ENCODE assay signal across 29 cellular contexts in genomic region chr13:106306748-106307277, GRCh38.
"Had no signal": no experiment of that assay in that cellular context is flagged by ENCODE, and none has a peak within 500 bp of the region (broad histone marks: within the 10 kb centered on the region; RNA-seq: fewer than 3 reads in every experiment).

No MANE protein-coding gene starts in this region.

- H3K9me3 ChIP-seq: lower lobe of right lung, pancreas, prostate gland, sigmoid colon, uterus had no signal

- H3K27ac Mint-ChIP-seq: immature natural killer cell; naive thymus-derived CD8-positive, alpha-beta T cell; nephron; stimulated activated effector memory CD8-positive, alpha-beta T cell treated with anti-CD3 and anti-CD28 coated beads, Interleukin-12 subunit alpha, Interleukin-12 subunit beta, amount 100 ng/mL, for 72 hours; stimulated activated naive CD8-positive, alpha-beta T cell treated with anti-CD3 and anti-CD28 coated beads, Interleukin-15, amount 100 ng/mL, for 72 hours; type B pancreatic cell had no signal

- H3K4me1 ChIP-seq: left lung, lower lobe of right lung, pancreas, prostate gland, sigmoid colon, spleen, tibial nerve, uterus had no signal

- DNase-seq: hypothalamus; immature natural killer cell; kidney; left colon; left lung; lower lobe of right lung; mammary epithelial cell; mesenchymal stem cell; naive thymus-derived CD8-positive, alpha-beta T cell; nucleus accumbens; pancreas; posterior cingulate gyrus; retina; right cardiac atrium; sigmoid colon; small intestine; spleen; stimulated activated CD4-positive, alpha-beta T cell treated with anti-CD3 and anti-CD28 coated beads, Interleukin-4, amount 100 ng/mL, for 24 hours; stimulated activated naive CD4-positive, alpha-beta T cell treated with Interleukin-2 at 50 U/mL for 16 hours; stimulated activated naive CD8-positive, alpha-beta T cell treated with anti-CD3 and anti-CD28 coated beads, Interleukin-15, amount 100 ng/mL, for 72 hours; substantia nigra; uterus had no signal

- H3K4me1 Mint-ChIP-seq: immature natural killer cell; naive thymus-derived CD8-positive, alpha-beta T cell; neural crest cell; stimulated activated effector memory CD8-positive, alpha-beta T cell treated with anti-CD3 and anti-CD28 coated beads, Interleukin-12 subunit alpha, Interleukin-12 subunit beta, amount 100 ng/mL, for 72 hours; stimulated activated naive CD8-positive, alpha-beta T cell treated with anti-CD3 and anti-CD28 coated beads, Interleukin-15, amount 100 ng/mL, for 72 hours had no signal

- ATAC-seq: left colon; left lung; lower lobe of right lung; naive thymus-derived CD8-positive, alpha-beta T cell; pancreas; right cardiac atrium; stimulated activated effector memory CD8-positive, alpha-beta T cell treated with anti-CD3 and anti-CD28 coated beads, Interleukin-12 subunit alpha, Interleukin-12 subunit beta, amount 100 ng/mL, for 72 hours; stimulated activated naive CD8-positive, alpha-beta T cell treated with anti-CD3 and anti-CD28 coated beads, Interleukin-15, amount 100 ng/mL, for 72 hours had no signal

- H3K4me3 ChIP-seq: left lung, lower lobe of right lung, pancreas, prostate gland, sigmoid colon, spleen, tibial nerve, uterus had no signal

- H3K27me3 Mint-ChIP-seq: stimulated activated naive CD8-positive, alpha-beta T cell treated with anti-CD3 and anti-CD28 coated beads, Interleukin-15, amount 100 ng/mL, for 72 hours; type B pancreatic cell had no signal

- FAIRE-seq: islet of Langerhans, kidney, pancreas, small intestine had no signal

- H3K36me3 Mint-ChIP-seq: naive thymus-derived CD8-positive, alpha-beta T cell; stimulated activated effector memory CD8-positive, alpha-beta T cell treated with anti-CD3 and anti-CD28 coated beads, Interleukin-12 subunit alpha, Interleukin-12 subunit beta, amount 100 ng/mL, for 72 hours; type B pancreatic cell had no signal

- H3K4me3 Mint-ChIP-seq: immature natural killer cell; naive thymus-derived CD8-positive, alpha-beta T cell; nephron; neural crest cell; stimulated activated effector memory CD8-positive, alpha-beta T cell treated with anti-CD3 and anti-CD28 coated beads, Interleukin-12 subunit alpha, Interleukin-12 subunit beta, amount 100 ng/mL, for 72 hours; stimulated activated naive CD8-positive, alpha-beta T cell treated with anti-CD3 and anti-CD28 coated beads, Interleukin-15, amount 100 ng/mL, for 72 hours; type B pancreatic cell had no signal

- H3K36me3 ChIP-seq: left lung, lower lobe of right lung, pancreas, prostate gland, sigmoid colon, spleen, tibial nerve, uterus had no signal

- H3K27me3 ChIP-seq: left lung, pancreas, sigmoid colon, spleen, tibial nerve, uterus had no signal

- H3K27ac ChIP-seq: left lung, lower lobe of right lung, pancreas, prostate gland, sigmoid colon, spleen, tibial nerve, uterus had no signal
